In the genomic region with DNA sequence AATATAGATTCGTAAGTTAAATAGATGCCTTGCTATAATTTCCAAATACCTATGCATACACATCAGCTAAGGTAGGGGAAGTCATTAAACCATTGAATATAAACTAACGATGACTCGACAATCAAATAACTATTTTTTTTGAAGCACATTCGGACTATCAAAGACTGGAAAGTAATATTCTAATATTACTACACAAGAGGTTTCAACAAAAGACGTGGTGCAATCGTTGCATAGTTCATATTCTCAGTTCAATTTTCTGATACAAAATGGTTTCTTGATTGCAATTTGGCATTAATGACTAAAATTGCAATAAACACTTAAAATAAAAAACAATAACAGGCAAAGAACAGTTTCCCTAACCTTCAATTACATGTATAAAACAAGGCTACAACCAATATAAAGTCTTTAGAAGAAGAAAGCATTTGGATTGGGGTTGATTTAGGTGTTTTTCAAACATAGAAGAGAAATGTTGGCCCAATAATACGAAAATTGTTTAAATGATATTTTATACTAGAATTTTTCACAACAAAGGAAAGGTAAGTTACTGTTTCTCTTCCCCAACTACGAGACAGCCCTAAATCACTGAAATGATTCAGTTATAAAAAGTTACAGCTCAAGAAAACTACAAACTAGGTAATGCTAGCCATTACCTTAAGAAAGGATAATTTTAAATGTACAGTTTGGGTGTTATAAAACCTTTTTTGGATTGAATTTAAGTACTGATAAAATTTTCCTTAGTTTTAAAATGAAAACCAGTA, we compare ENCODE assay signal across 13 cellular contexts. TPM values are rescaled to one million over a fixed set of nuclear protein-coding genes. Genes with fewer than 3 reads are reported as not detected.
DNase-seq lines count a peak whose midpoint lies in the region; ATAC-seq, FAIRE-seq and TF ChIP-seq lines count a peak whose summit lies in the region.
"Had no signal": no experiment of that assay in that cellular context is flagged by ENCODE, and none has a peak within 500 bp of the region (broad histone marks: within the 10 kb centered on the region; RNA-seq: fewer than 3 reads in every experiment).

No MANE protein-coding gene starts in this region.

- H3K9ac ChIP-seq in fibroblast of lung (ENCODE audit: insufficient read depth, low read length): peak overlapping the region; percentile 21

- FAIRE-seq in pancreas (lab: Jason Lieb, UNC): no peak

- H3K4me3 ChIP-seq in right atrium auricular region (peak overlapping the region; percentile 51 to 59), fibroblast of lung (replicated peaks in 1 of 4; ENCODE audit: control extremely low read depth in 1 of 4, insufficient read depth in 1 of 4, low read depth in 3 of 4, low read length in 4 of 4) (peak overlapping the region; percentile 64 to 92 (median 78)), pancreas (peak overlapping the region in 3 of 4 donors; percentile 4 to 42 (median 33)), Caco-2 (ENCODE audit: low read depth, low read length) (no peak overlapping the region)

- no peaks in the 10 kb centered on the region for H3K9me3 Mint-ChIP-seq in T-helper 2 cell treated with Interferon-gamma antibody and Interleukin-4, amounts not matched to agents 5 μg/mL and 100 μg/mL, for 36 hours
- H3K9me3 Mint-ChIP-seq in Caco-2 (ENCODE audit: unreplicated experiment): no peaks in the 10 kb centered on the region
- H3K9me3 Mint-ChIP-seq in activated CD4-positive, alpha-beta T cell treated with anti-CD3 and anti-CD28 coated beads, Interleukin-2, amount 10 ng/mL, durations not matched to agents 7 days and 5 days: no peaks in the 10 kb centered on the region

- no TSS peak for BruUV-seq in Caco-2 (replicated peaks; lab: Mats Ljungman, UMichigan)

- H3K4me3 Mint-ChIP-seq in T-helper 2 cell treated with Interferon-gamma antibody and Interleukin-4, amounts not matched to agents 5 μg/mL and 100 μg/mL, for 36 hours: no peak overlapping the region
- H3K4me3 Mint-ChIP-seq in Caco-2 (ENCODE audit: unreplicated experiment): no peak overlapping the region
- H3K4me3 Mint-ChIP-seq in activated CD4-positive, alpha-beta T cell treated with anti-CD3 and anti-CD28 coated beads, Interleukin-2, amount 10 ng/mL, durations not matched to agents 7 days and 5 days: no peak overlapping the region
- H3K4me3 Mint-ChIP-seq: activated naive CD4-positive, alpha-beta T cell treated with anti-CD3 and anti-CD28 coated beads, Interleukin-2, amount 50 U/mL, for 24 hours had no signal

- no peak overlapping the region for H2AFZ ChIP-seq in fibroblast of lung (ENCODE audit: low read length)

- H3K4me1 Mint-ChIP-seq in T-helper 2 cell treated with Interferon-gamma antibody and Interleukin-4, amounts not matched to agents 5 μg/mL and 100 μg/mL, for 36 hours (ENCODE audit: low read depth): peaks cover 8% of the 10 kb centered on the region
- no peaks in the 10 kb centered on the region for H3K4me1 Mint-ChIP-seq in Caco-2 (ENCODE audit: low read depth, unreplicated experiment)
- H3K4me1 Mint-ChIP-seq in activated CD4-positive, alpha-beta T cell treated with anti-CD3 and anti-CD28 coated beads, Interleukin-2, amount 10 ng/mL, durations not matched to agents 7 days and 5 days: peaks cover 6% of the 10 kb centered on the region

- no peaks in the 10 kb centered on the region for H3K9me3 ChIP-seq in right atrium auricular region
- H3K9me3 ChIP-seq in fibroblast of lung (ENCODE audit: control insufficient read depth, insufficient read depth, low read depth, low read length): no peaks in the 10 kb centered on the region
- no peaks in the 10 kb centered on the region for H3K9me3 ChIP-seq in pancreas
- H3K9me3 ChIP-seq in Caco-2: no peaks in the 10 kb centered on the region

- no peak overlapping the region for H3K27ac Mint-ChIP-seq in T-helper 2 cell treated with Interferon-gamma antibody and Interleukin-4, amounts not matched to agents 5 μg/mL and 100 μg/mL, for 36 hours
- no peak overlapping the region for H3K27ac Mint-ChIP-seq in Caco-2 (ENCODE audit: unreplicated experiment)
- H3K27ac Mint-ChIP-seq in activated CD4-positive, alpha-beta T cell treated with anti-CD3 and anti-CD28 coated beads, Interleukin-2, amount 10 ng/mL, durations not matched to agents 7 days and 5 days: no peak overlapping the region
- H3K27ac Mint-ChIP-seq: activated naive CD4-positive, alpha-beta T cell treated with anti-CD3 and anti-CD28 coated beads, Interleukin-2, amount 50 U/mL, for 24 hours had no signal

- H3K27ac ChIP-seq in right atrium auricular region (peak overlapping the region; percentile 85 to 91), fibroblast of lung (ENCODE audit: insufficient read depth, low read length) (peak overlapping the region; percentile 35), pancreas (peak overlapping the region in 3 of 4 donors; percentile 22 to 83 (median 78))

- H3K27me3 ChIP-seq in right atrium auricular region: peaks cover 0 to 3% of the 10 kb centered on the region in 2 donors
- H3K27me3 ChIP-seq in fibroblast of lung (ENCODE audit: control insufficient read depth, insufficient read depth, low read length): no peaks in the 10 kb centered on the region
- H3K27me3 ChIP-seq in pancreas: peaks cover 0 to 6% (median 3%) of the 10 kb centered on the region in 4 donors
- H3K27me3 ChIP-seq in Caco-2 (replicated peaks; ENCODE audit: control insufficient read depth, insufficient read depth, low read length): no peaks in the 10 kb centered on the region; the same call in 1 of the 2 replicates

- H3K4me2 ChIP-seq in fibroblast of lung (ENCODE audit: extremely low read depth, insufficient read depth, low read length): peak overlapping the region; percentile 72

- POLR2A ChIA-PET in Caco-2 (lab: Charles Lee): no interaction called here
- POLR2A ChIA-PET in activated CD4-positive, alpha-beta T cell treated with anti-CD3 and anti-CD28 coated beads, Interleukin-2, amount 10 ng/mL, durations not matched to agents 7 days and 5 days (lab: Charles Lee): no interaction called here

- peaks cover 6% of the 10 kb centered on the region for H4K20me1 ChIP-seq in fibroblast of lung (ENCODE audit: control insufficient read depth, extremely low read depth, insufficient read depth, low read length)

- H3K36me3 Mint-ChIP-seq in T-helper 2 cell treated with Interferon-gamma antibody and Interleukin-4, amounts not matched to agents 5 μg/mL and 100 μg/mL, for 36 hours (ENCODE audit: low read depth): no peaks in the 10 kb centered on the region
- H3K36me3 Mint-ChIP-seq in Caco-2 (ENCODE audit: insufficient read depth, unreplicated experiment): no peaks in the 10 kb centered on the region
- no peaks in the 10 kb centered on the region for H3K36me3 Mint-ChIP-seq in activated CD4-positive, alpha-beta T cell treated with anti-CD3 and anti-CD28 coated beads, Interleukin-2, amount 10 ng/mL, durations not matched to agents 7 days and 5 days (ENCODE audit: low read depth)
- H3K36me3 Mint-ChIP-seq: activated naive CD4-positive, alpha-beta T cell treated with anti-CD3 and anti-CD28 coated beads, Interleukin-2, amount 50 U/mL, for 24 hours had no signal

- ATAC-seq in pancreas: no peak

- peaks cover 37% of the 10 kb centered on the region for H3K27me3 Mint-ChIP-seq in T-helper 2 cell treated with Interferon-gamma antibody and Interleukin-4, amounts not matched to agents 5 μg/mL and 100 μg/mL, for 36 hours (ENCODE audit: low read depth)
- peaks cover 38% of the 10 kb centered on the region for H3K27me3 Mint-ChIP-seq in Caco-2 (ENCODE audit: insufficient read depth, unreplicated experiment)
- peaks cover 24% of the 10 kb centered on the region for H3K27me3 Mint-ChIP-seq in activated CD4-positive, alpha-beta T cell treated with anti-CD3 and anti-CD28 coated beads, Interleukin-2, amount 10 ng/mL, durations not matched to agents 7 days and 5 days

- intact Hi-C loops in cardiac septum (cut with DNase I) (no loop called here), pancreas (cut with DNase I) (no loop called here), Caco-2 (cut with micrococcal nuclease; ENCODE audit: unreplicated experiment) (no loop called here)

- no peak for TF ChIP-seq CTCF in right atrium auricular region (IDR thresholded peaks at IDR 0.05)
- TF ChIP-seq CTCF in fibroblast of lung (conservative IDR thresholded peaks at IDR 0.05 in 1 of 2, IDR thresholded peaks at IDR 0.05 in 1 of 2; ENCODE audit: low read depth in 1 of 2, low read length in 2 of 2): no peak
- no peak for TF ChIP-seq CTCF in pancreas (IDR thresholded peaks at IDR 0.05)
- TF ChIP-seq CTCF in Caco-2 (IDR thresholded peaks at IDR 0.05; ENCODE audit: insufficient read depth in 1 of 2, low read depth in 1 of 2, low read length in 1 of 2, severe bottlenecking in 1 of 2, unreplicated experiment in 1 of 2): no peak

- H3K79me2 ChIP-seq in fibroblast of lung (ENCODE audit: control insufficient read depth, insufficient read depth, low read length): peaks cover 98% of the 10 kb centered on the region

- CTCF ChIA-PET in Caco-2 (lab: Charles Lee): no interaction called here
- CTCF ChIA-PET in activated CD4-positive, alpha-beta T cell treated with anti-CD3 and anti-CD28 coated beads, Interleukin-2, amount 10 ng/mL, durations not matched to agents 7 days and 5 days (lab: Charles Lee): no interaction called here

- no peak for DNase-seq in right atrium auricular region (ENCODE audit: low spot score)
- no peak for DNase-seq in cardiac septum (ENCODE audit: low spot score)
- DNase-seq in fibroblast of lung (ENCODE audit: low read depth in 2 of 2): no peak
- DNase-seq in pancreas: no peak
- DNase-seq in T-helper 2 cell treated with Interferon-gamma antibody and Interleukin-4, amounts not matched to agents 5 μg/mL and 100 μg/mL, for 36 hours (ENCODE audit: low spot score): no peak
- no peak for DNase-seq in Caco-2
- no peak for DNase-seq in activated CD4-positive, alpha-beta T cell treated with anti-CD3 and anti-CD28 coated beads, Interleukin-2, amount 10 ng/mL, durations not matched to agents 7 days and 5 days
- no peak for DNase-seq in NCI-H1694 (lab: John Stamatoyannopoulos, UW)
- DNase-seq: activated CD4-positive, alpha-beta T cell treated with anti-CD3 and anti-CD28 coated beads, Interleukin-2, amount 50 U/mL, for 4 hours; KBM-7 had no signal

- H3K36me3 ChIP-seq in right atrium auricular region (no peaks in the 10 kb centered on the region), fibroblast of lung (ENCODE audit: control insufficient read depth, insufficient read depth, low read length) (peaks cover 4% of the 10 kb centered on the region), pancreas (no peaks in the 10 kb centered on the region), Caco-2 (ENCODE audit: control insufficient read depth, insufficient read depth, low read length) (no peaks in the 10 kb centered on the region)

- H3K4me1 ChIP-seq in right atrium auricular region: peaks cover 0 to 12% of the 10 kb centered on the region in 2 donors
- H3K4me1 ChIP-seq in fibroblast of lung (ENCODE audit: control insufficient read depth, extremely low read depth, insufficient read depth, low read length): peaks cover 4% of the 10 kb centered on the region
- no peaks in the 10 kb centered on the region for H3K4me1 ChIP-seq in pancreas
- H3K4me1 ChIP-seq in Caco-2: no peaks in the 10 kb centered on the region

- 31 to 40% methylated on average over 8 of the region's 8 CpGs for whole genome bisulfite sequencing in pancreas, 2 donors

RNA-seq across cellular contexts. Expression of gene BLID, which starts 17.6 kb away (rescaled TPM):
- total RNA-seq in right atrium auricular region: 1 to 10 TPM; 1.1 to 1.2 TPM
- total RNA-seq in cardiac septum: 0.57 TPM
- total RNA-seq in fibroblast of lung: 3.6 and 7.9 TPM in 2 replicates
- 0.09 and 0.32 TPM in 2 replicates for polyA plus RNA-seq in fibroblast of lung
- polyA plus RNA-seq in fibroblast of lung (2012): 0.16 TPM in 1 of 2 replicates, not detected in the other
- polyA minus RNA-seq in fibroblast of lung (ENCODE audit: low replicate concordance): not detected in 2 replicates
- not detected for total RNA-seq in pancreas
- not detected for polyA plus RNA-seq in pancreas
- total RNA-seq in Caco-2 (2022): not detected in 2 replicates
- not detected for total RNA-seq in activated CD4-positive, alpha-beta T cell treated with anti-CD3 and anti-CD28 coated beads, Interleukin-2, amount 10 ng/mL, durations not matched to agents 7 days and 5 days
- total RNA-seq: G401, lung microvascular endothelial cell had no signal

Comparison
In these comparisons a context has a peak if more than half of its experiments do, and no peak if none do; other contexts are left out.
1. H3K27ac ChIP-seq: peak in every context shown above with its lines; median percentile 88 in right atrium auricular region; 78 in pancreas; 35 in fibroblast of lung.